ENCODE assay signal across 1 cellular context in genomic region chr12:123573870-123574269, GRCh38.
TF ChIP-seq lines count a peak whose summit lies in the region.

No MANE protein-coding gene starts in this region.

TF ChIP-seq in H1, 55 proteins besides CTCF, POLR2A, EP300 and RAD21 (continued from another document):
- TF ChIP-seq RXRA (IDR thresholded peaks at IDR 0.05; ENCODE audit: insufficient read depth, low read depth, low read length): no peak
- no peak for TF ChIP-seq CBX5 (IDR thresholded peaks at IDR 0.05; ENCODE audit: low read depth, low read length)
- TF ChIP-seq CEBPB (IDR thresholded peaks at IDR 0.05; ENCODE audit: low read depth, low read length): no peak
- TF ChIP-seq NRF1 (IDR thresholded peaks at IDR 0.05; ENCODE audit: low read depth, low read length): no peak
- no peak for TF ChIP-seq MAX (IDR thresholded peaks at IDR 0.05)
- TF ChIP-seq FOSL1 (IDR thresholded peaks at IDR 0.05; ENCODE audit: insufficient read depth, low read depth, low read length): no peak
- TF ChIP-seq SP4 (IDR thresholded peaks at IDR 0.05; ENCODE audit: low read length): no peak
- TF ChIP-seq MAFK (IDR thresholded peaks at IDR 0.05; ENCODE audit: low read depth, low read length): no peak
- TF ChIP-seq SP2 (IDR thresholded peaks at IDR 0.05; ENCODE audit: low read length): no peak
- TF ChIP-seq SUZ12 (IDR thresholded peaks at IDR 0.05; ENCODE audit: low read length): no peak
- TF ChIP-seq SRF (IDR thresholded peaks at IDR 0.05; ENCODE audit: low read depth, low read length): no peak
- no peak for TF ChIP-seq BCL11A (IDR thresholded peaks at IDR 0.05; ENCODE audit: low read depth in 2 of 2, low read length in 2 of 2)
- TF ChIP-seq GTF2F1 (IDR thresholded peaks at IDR 0.05; ENCODE audit: borderline replicate concordance, low read depth, low read length): no peak
